Comparison of ENCODE assay signal across 29 cellular contexts in genomic region chr2:120746179-120746549, GRCh38. TPM values are rescaled to one million over a fixed set of nuclear protein-coding genes. Genes with fewer than 3 reads are reported as not detected.
"Had no signal": no experiment of that assay in that cellular context is flagged by ENCODE, and none has a peak within 500 bp of the region (broad histone marks: within the 10 kb centered on the region; RNA-seq: fewer than 3 reads in every experiment).

No MANE protein-coding gene starts in this region.

- H3K79me2 ChIP-seq: parathyroid adenoma had no signal

- H3K9ac ChIP-seq: parathyroid adenoma, SK-N-SH had no signal

- H2AFZ ChIP-seq: parathyroid adenoma had no signal

- H3K36me3 ChIP-seq: gastrocnemius medialis, left ventricle myocardium inferior, sigmoid colon, suprapubic skin, tibial nerve had no signal

- H3K4me1 ChIP-seq: gastrocnemius medialis, parathyroid adenoma, psoas muscle had no signal

- DNase-seq: activated CD4-positive, alpha-beta T cell treated with anti-CD3 and anti-CD28 coated beads, Interleukin-2, amount 10 ng/mL, durations not matched to agents 24 days and 14 days; activated CD4-positive, CD25-positive, alpha-beta regulatory T cell treated with anti-CD3 and anti-CD28 coated beads, Interleukin-2, amount 50 U/mL, for 72 hours; activated CD8-positive, alpha-beta T cell treated with anti-CD3 and anti-CD28 coated beads, Interleukin-2, amount 10 ng/mL, durations not matched to agents 7 days and 5 days; activated naive CD8-positive, alpha-beta T cell treated with anti-CD3 and anti-CD28 coated beads, Interleukin-2, amount 50 U/mL, for 24 hours; activated T-cell treated with anti-CD3 and anti-CD28 coated beads, Interleukin-2, amount 50 U/mL, for 24 hours; amygdala; caudate nucleus; effector memory CD4-positive, alpha-beta T cell; erythroblast; gastrocnemius medialis; glutamatergic neuron; islet precursor cell; left ventricle myocardium inferior; psoas muscle; sigmoid colon; SK-N-SH; small intestine; stimulated activated CD4-positive, alpha-beta T cell treated with anti-CD3 and anti-CD28 coated beads, Interleukin-4, amount 100 ng/mL, for 24 hours; SW 1271; T1000 had no signal

- H3K9me2 ChIP-seq: SK-N-SH had no signal

- H3K36me3 Mint-ChIP-seq: activated naive CD4-positive, alpha-beta T cell treated with anti-CD3 and anti-CD28 coated beads, Interleukin-2, amount 50 U/mL, for 24 hours; stimulated activated memory B cell treated with anti-CD40 and anti-IgM and Interleukin-4, amounts not matched to agents 10 μg/mL and 1 μg/mL and 100 μg/mL, for 72 hours had no signal

- H3K9me3 ChIP-seq: gastrocnemius medialis, left ventricle myocardium inferior, psoas muscle, sigmoid colon, SK-N-SH, suprapubic skin, tibial nerve had no signal

- H3K4me3 ChIP-seq: gastrocnemius medialis, left ventricle myocardium inferior, psoas muscle, sigmoid colon, suprapubic skin, tibial nerve had no signal

- H3K27ac ChIP-seq: gastrocnemius medialis, left ventricle myocardium inferior, parathyroid adenoma, psoas muscle, sigmoid colon, suprapubic skin, tibial nerve had no signal

- H3K27ac Mint-ChIP-seq: activated CD4-positive, alpha-beta T cell treated with anti-CD3 and anti-CD28 coated beads, Interleukin-2, amount 10 ng/mL, durations not matched to agents 24 days and 14 days; activated CD8-positive, alpha-beta T cell treated with anti-CD3 and anti-CD28 coated beads, Interleukin-2, amount 10 ng/mL, durations not matched to agents 7 days and 5 days; activated naive CD4-positive, alpha-beta T cell treated with anti-CD3 and anti-CD28 coated beads, Interleukin-2, amount 50 U/mL, for 24 hours; activated naive CD8-positive, alpha-beta T cell treated with anti-CD3 and anti-CD28 coated beads, Interleukin-2, amount 50 U/mL, for 24 hours; activated T-cell treated with anti-CD3 and anti-CD28 coated beads, Interleukin-2, amount 50 U/mL, for 24 hours; activated T-helper 2 cell treated with anti-CD3 and anti-CD28 coated beads, Interferon-gamma antibody, Interleukin-2, Interleukin-4, amounts not matched to agents 10 μg/mL and 5 μg/mL and 100 μg/mL, durations not matched to agents 14 hours and 24 hours and 36 hours; stimulated activated memory B cell treated with anti-CD40 and anti-IgM and Interleukin-4, amounts not matched to agents 10 μg/mL and 1 μg/mL and 100 μg/mL, for 72 hours; T-helper 1 cell treated with Interleukin-12 subunit alpha and Interleukin-12 subunit beta and Interleukin-4 antibody, amounts not matched to agents 30 μg/mL and 1 μg/mL, for 36 hours had no signal

- H3K4me3 Mint-ChIP-seq: activated CD4-positive, alpha-beta T cell treated with anti-CD3 and anti-CD28 coated beads, Interleukin-2, amount 10 ng/mL, durations not matched to agents 24 days and 14 days; activated CD8-positive, alpha-beta T cell treated with anti-CD3 and anti-CD28 coated beads, Interleukin-2, amount 10 ng/mL, durations not matched to agents 7 days and 5 days; activated naive CD4-positive, alpha-beta T cell treated with anti-CD3 and anti-CD28 coated beads, Interleukin-2, amount 50 U/mL, for 24 hours; activated naive CD8-positive, alpha-beta T cell treated with anti-CD3 and anti-CD28 coated beads, Interleukin-2, amount 50 U/mL, for 24 hours; activated T-cell treated with anti-CD3 and anti-CD28 coated beads, Interleukin-2, amount 50 U/mL, for 24 hours; nephron; stimulated activated memory B cell treated with anti-CD40 and anti-IgM and Interleukin-4, amounts not matched to agents 10 μg/mL and 1 μg/mL and 100 μg/mL, for 72 hours; T-helper 1 cell treated with Interleukin-12 subunit alpha and Interleukin-12 subunit beta and Interleukin-4 antibody, amounts not matched to agents 30 μg/mL and 1 μg/mL, for 36 hours had no signal

- H3K4me1 Mint-ChIP-seq: activated naive CD4-positive, alpha-beta T cell treated with anti-CD3 and anti-CD28 coated beads, Interleukin-2, amount 50 U/mL, for 24 hours; activated naive CD8-positive, alpha-beta T cell treated with anti-CD3 and anti-CD28 coated beads, Interleukin-2, amount 50 U/mL, for 24 hours; stimulated activated memory B cell treated with anti-CD40 and anti-IgM and Interleukin-4, amounts not matched to agents 10 μg/mL and 1 μg/mL and 100 μg/mL, for 72 hours had no signal

- H3K9me3 Mint-ChIP-seq: activated CD4-positive, alpha-beta T cell treated with anti-CD3 and anti-CD28 coated beads, Interleukin-2, amount 10 ng/mL, durations not matched to agents 24 days and 14 days; activated naive CD4-positive, alpha-beta T cell treated with anti-CD3 and anti-CD28 coated beads, Interleukin-2, amount 50 U/mL, for 24 hours; activated naive CD8-positive, alpha-beta T cell treated with anti-CD3 and anti-CD28 coated beads, Interleukin-2, amount 50 U/mL, for 24 hours; activated T-cell treated with anti-CD3 and anti-CD28 coated beads, Interleukin-2, amount 50 U/mL, for 24 hours; activated T-helper 2 cell treated with anti-CD3 and anti-CD28 coated beads, Interferon-gamma antibody, Interleukin-2, Interleukin-4, amounts not matched to agents 10 μg/mL and 5 μg/mL and 100 μg/mL, durations not matched to agents 14 hours and 24 hours and 36 hours; nephron; stimulated activated memory B cell treated with anti-CD40 and anti-IgM and Interleukin-4, amounts not matched to agents 10 μg/mL and 1 μg/mL and 100 μg/mL, for 72 hours; T-helper 1 cell treated with Interleukin-12 subunit alpha and Interleukin-12 subunit beta and Interleukin-4 antibody, amounts not matched to agents 30 μg/mL and 1 μg/mL, for 36 hours had no signal

- ATAC-seq: activated CD8-positive, alpha-beta T cell treated with anti-CD3 and anti-CD28 coated beads, Interleukin-2, amount 10 ng/mL, durations not matched to agents 7 days and 5 days; activated naive CD8-positive, alpha-beta T cell treated with anti-CD3 and anti-CD28 coated beads, Interleukin-2, amount 50 U/mL, for 24 hours; gastrocnemius medialis; psoas muscle; stimulated activated memory B cell treated with anti-CD40 and anti-IgM and Interleukin-4, amounts not matched to agents 10 μg/mL and 1 μg/mL and 100 μg/mL, for 72 hours had no signal

- H3K4me2 ChIP-seq: SK-N-SH had no signal

RNA-seq across cellular contexts. Expression of gene GLI2, which starts 10.5 kb away (rescaled TPM):
- total RNA-seq: lung microvascular endothelial cell had no signal
